In genomic region chr1:234582186-234582585, GRCh38 we compare ENCODE assay signal across 1 cellular context.
TF ChIP-seq lines count a peak whose summit lies in the region.

No MANE protein-coding gene starts in this region.

TF ChIP-seq in liver, 16 proteins besides CTCF, POLR2A, EP300 and RAD21 (continued from another document):
- TF ChIP-seq, protein P1, sequence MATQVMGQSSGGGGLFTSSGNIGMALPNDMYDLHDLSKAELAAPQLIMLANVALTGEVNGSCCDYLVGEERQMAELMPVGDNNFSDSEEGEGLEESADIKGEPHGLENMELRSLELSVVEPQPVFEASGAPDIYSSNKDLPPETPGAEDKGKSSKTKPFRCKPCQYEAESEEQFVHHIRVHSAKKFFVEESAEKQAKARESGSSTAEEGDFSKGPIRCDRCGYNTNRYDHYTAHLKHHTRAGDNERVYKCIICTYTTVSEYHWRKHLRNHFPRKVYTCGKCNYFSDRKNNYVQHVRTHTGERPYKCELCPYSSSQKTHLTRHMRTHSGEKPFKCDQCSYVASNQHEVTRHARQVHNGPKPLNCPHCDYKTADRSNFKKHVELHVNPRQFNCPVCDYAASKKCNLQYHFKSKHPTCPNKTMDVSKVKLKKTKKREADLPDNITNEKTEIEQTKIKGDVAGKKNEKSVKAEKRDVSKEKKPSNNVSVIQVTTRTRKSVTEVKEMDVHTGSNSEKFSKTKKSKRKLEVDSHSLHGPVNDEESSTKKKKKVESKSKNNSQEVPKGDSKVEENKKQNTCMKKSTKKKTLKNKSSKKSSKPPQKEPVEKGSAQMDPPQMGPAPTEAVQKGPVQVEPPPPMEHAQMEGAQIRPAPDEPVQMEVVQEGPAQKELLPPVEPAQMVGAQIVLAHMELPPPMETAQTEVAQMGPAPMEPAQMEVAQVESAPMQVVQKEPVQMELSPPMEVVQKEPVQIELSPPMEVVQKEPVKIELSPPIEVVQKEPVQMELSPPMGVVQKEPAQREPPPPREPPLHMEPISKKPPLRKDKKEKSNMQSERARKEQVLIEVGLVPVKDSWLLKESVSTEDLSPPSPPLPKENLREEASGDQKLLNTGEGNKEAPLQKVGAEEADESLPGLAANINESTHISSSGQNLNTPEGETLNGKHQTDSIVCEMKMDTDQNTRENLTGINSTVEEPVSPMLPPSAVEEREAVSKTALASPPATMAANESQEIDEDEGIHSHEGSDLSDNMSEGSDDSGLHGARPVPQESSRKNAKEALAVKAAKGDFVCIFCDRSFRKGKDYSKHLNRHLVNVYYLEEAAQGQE (IDR thresholded peaks at IDR 0.05): no peak
- TF ChIP-seq GABPA (IDR thresholded peaks at IDR 0.05 in 1 of 2, conservative IDR thresholded peaks at IDR 0.05 in 1 of 2) (no peak), FOXA1 (IDR thresholded peaks at IDR 0.05) (no peak), TAF1 (conservative IDR thresholded peaks at IDR 0.05) (no peak), SP1 (IDR thresholded peaks at IDR 0.05) (no peak)
- TF ChIP-seq, protein P2, sequence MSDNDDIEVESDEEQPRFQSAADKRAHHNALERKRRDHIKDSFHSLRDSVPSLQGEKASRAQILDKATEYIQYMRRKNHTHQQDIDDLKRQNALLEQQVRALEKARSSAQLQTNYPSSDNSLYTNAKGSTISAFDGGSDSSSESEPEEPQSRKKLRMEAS (IDR thresholded peaks at IDR 0.05): no peak
